Comparison of ENCODE assay signal across 1 cellular context in the genomic region with DNA sequence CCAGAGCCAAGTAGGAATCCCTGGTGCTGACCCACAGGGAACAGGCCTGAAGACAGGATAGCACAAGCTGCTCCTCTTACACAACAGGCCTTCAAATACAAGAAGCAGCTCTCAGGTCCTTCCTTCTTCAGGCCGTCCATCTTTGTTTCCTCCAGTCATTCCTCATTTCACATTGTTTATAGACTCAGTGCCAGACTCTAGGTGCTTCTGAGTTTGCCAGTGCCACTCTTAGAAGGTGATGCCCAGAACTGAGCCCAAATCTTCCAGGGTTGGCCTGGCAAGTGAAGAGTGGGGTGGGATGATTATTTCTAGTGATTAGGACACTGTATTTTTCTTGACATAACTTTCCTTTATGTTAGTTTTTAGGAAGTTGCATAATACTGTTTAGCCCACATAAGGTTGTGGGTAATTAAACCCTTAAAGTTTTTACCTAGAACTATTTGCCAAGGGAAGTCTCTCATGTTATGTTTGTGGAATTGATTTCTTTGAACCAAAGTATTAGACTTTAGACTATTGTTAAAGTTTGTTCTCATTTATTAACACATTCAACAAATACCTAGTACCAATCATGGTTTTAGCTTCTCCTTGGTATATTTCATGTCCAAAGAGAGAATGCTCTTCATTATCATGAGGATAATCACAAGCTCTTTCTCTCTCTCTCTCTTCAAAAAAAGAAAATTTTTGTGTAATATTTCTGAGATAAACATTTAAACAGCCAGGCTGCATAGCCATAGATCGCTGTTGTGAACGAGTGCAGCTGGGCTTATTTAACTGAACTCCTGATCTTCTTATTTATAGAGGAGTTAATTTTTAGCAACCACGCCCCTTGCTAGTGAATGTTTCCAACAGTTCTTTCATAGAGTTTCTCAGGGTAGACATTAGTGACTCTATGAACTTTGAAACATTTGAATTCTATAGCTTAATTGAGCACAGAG.
TF ChIP-seq lines count a peak whose summit lies in the region.

No MANE protein-coding gene starts in this region.

TF ChIP-seq in HepG2, 621 proteins besides CTCF, POLR2A, EP300 and RAD21 (continued from another document and continues in another):
- TF ChIP-seq, protein P1, sequence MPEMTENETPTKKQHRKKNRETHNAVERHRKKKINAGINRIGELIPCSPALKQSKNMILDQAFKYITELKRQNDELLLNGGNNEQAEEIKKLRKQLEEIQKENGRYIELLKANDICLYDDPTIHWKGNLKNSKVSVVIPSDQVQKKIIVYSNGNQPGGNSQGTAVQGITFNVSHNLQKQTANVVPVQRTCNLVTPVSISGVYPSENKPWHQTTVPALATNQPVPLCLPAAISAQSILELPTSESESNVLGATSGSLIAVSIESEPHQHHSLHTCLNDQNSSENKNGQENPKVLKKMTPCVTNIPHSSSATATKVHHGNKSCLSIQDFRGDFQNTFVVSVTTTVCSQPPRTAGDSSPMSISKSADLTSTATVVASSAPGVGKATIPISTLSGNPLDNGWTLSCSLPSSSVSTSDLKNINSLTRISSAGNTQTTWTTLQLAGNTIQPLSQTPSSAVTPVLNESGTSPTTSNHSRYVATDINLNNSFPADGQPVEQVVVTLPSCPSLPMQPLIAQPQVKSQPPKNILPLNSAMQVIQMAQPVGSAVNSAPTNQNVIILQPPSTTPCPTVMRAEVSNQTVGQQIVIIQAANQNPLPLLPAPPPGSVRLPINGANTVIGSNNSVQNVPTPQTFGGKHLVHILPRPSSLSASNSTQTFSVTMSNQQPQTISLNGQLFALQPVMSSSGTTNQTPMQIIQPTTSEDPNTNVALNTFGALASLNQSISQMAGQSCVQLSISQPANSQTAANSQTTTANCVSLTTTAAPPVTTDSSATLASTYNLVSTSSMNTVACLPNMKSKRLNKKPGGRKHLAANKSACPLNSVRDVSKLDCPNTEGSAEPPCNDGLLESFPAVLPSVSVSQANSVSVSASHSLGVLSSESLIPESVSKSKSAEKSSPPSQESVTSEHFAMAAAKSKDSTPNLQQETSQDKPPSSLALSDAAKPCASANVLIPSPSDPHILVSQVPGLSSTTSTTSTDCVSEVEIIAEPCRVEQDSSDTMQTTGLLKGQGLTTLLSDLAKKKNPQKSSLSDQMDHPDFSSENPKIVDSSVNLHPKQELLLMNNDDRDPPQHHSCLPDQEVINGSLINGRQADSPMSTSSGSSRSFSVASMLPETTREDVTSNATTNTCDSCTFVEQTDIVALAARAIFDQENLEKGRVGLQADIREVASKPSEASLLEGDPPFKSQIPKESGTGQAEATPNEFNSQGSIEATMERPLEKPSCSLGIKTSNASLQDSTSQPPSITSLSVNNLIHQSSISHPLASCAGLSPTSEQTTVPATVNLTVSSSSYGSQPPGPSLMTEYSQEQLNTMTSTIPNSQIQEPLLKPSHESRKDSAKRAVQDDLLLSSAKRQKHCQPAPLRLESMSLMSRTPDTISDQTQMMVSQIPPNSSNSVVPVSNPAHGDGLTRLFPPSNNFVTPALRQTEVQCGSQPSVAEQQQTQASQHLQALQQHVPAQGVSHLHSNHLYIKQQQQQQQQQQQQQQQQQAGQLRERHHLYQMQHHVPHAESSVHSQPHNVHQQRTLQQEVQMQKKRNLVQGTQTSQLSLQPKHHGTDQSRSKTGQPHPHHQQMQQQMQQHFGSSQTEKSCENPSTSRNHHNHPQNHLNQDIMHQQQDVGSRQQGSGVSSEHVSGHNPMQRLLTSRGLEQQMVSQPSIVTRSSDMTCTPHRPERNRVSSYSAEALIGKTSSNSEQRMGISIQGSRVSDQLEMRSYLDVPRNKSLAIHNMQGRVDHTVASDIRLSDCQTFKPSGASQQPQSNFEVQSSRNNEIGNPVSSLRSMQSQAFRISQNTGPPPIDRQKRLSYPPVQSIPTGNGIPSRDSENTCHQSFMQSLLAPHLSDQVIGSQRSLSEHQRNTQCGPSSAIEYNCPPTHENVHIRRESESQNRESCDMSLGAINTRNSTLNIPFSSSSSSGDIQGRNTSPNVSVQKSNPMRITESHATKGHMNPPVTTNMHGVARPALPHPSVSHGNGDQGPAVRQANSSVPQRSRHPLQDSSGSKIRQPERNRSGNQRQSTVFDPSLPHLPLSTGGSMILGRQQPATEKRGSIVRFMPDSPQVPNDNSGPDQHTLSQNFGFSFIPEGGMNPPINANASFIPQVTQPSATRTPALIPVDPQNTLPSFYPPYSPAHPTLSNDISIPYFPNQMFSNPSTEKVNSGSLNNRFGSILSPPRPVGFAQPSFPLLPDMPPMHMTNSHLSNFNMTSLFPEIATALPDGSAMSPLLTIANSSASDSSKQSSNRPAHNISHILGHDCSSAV (CRISPR knock-in tag; IDR thresholded peaks at IDR 0.05; ENCODE audit: borderline replicate concordance) = no peak
- TF ChIP-seq, protein P2, sequence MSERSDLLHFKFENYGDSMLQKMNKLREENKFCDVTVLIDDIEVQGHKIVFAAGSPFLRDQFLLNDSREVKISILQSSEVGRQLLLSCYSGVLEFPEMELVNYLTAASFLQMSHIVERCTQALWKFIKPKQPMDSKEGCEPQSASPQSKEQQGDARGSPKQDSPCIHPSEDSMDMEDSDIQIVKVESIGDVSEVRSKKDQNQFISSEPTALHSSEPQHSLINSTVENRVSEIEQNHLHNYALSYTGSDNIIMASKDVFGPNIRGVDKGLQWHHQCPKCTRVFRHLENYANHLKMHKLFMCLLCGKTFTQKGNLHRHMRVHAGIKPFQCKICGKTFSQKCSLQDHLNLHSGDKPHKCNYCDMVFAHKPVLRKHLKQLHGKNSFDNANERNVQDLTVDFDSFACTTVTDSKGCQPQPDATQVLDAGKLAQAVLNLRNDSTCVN (CRISPR knock-in tag; IDR thresholded peaks at IDR 0.05; ENCODE audit: borderline replicate concordance) = no peak
- no peak for TF ChIP-seq FLYWCH1 (CRISPR knock-in tag; IDR thresholded peaks at IDR 0.05)
- TF ChIP-seq ZFP90 (CRISPR knock-in tag; IDR thresholded peaks at IDR 0.05; ENCODE audit: borderline replicate concordance) = no peak
- TF ChIP-seq, protein P3, sequence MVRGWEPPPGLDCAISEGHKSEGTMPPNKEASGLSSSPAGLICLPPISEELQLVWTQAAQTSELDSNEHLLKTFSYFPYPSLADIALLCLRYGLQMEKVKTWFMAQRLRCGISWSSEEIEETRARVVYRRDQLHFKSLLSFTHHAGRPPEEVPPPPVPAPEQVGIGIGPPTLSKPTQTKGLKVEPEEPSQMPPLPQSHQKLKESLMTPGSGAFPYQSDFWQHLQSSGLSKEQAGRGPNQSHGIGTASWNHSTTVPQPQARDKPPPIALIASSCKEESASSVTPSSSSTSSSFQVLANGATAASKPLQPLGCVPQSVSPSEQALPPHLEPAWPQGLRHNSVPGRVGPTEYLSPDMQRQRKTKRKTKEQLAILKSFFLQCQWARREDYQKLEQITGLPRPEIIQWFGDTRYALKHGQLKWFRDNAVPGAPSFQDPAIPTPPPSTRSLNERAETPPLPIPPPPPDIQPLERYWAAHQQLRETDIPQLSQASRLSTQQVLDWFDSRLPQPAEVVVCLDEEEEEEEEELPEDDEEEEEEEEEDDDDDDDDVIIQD (CRISPR knock-in tag; IDR thresholded peaks at IDR 0.05; ENCODE audit: low read depth) = peak; percentile 19; the same call in 1 of the 2 replicates
- TF ChIP-seq HHEX (CRISPR knock-in tag; IDR thresholded peaks at IDR 0.05) = no peak
- no peak; the same call in 1 of the 2 replicates for TF ChIP-seq ZNF33A (CRISPR knock-in tag; IDR thresholded peaks at IDR 0.05; ENCODE audit: borderline replicate concordance)
- peak; percentile 46; the same call in 1 of the 2 replicates for TF ChIP-seq ATF1 (CRISPR knock-in tag; IDR thresholded peaks at IDR 0.05)
- no peak for TF ChIP-seq ZNF773 (CRISPR knock-in tag; IDR thresholded peaks at IDR 0.05; ENCODE audit: borderline replicate concordance)
- no peak for TF ChIP-seq ZNF251 (CRISPR knock-in tag; IDR thresholded peaks at IDR 0.05)
- TF ChIP-seq, protein P4, sequence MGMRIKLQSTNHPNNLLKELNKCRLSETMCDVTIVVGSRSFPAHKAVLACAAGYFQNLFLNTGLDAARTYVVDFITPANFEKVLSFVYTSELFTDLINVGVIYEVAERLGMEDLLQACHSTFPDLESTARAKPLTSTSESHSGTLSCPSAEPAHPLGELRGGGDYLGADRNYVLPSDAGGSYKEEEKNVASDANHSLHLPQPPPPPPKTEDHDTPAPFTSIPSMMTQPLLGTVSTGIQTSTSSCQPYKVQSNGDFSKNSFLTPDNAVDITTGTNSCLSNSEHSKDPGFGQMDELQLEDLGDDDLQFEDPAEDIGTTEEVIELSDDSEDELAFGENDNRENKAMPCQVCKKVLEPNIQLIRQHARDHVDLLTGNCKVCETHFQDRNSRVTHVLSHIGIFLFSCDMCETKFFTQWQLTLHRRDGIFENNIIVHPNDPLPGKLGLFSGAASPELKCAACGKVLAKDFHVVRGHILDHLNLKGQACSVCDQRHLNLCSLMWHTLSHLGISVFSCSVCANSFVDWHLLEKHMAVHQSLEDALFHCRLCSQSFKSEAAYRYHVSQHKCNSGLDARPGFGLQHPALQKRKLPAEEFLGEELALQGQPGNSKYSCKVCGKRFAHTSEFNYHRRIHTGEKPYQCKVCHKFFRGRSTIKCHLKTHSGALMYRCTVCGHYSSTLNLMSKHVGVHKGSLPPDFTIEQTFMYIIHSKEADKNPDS (CRISPR knock-in tag; IDR thresholded peaks at IDR 0.05) = no peak
- no peak for TF ChIP-seq ZNF75D (CRISPR knock-in tag; IDR thresholded peaks at IDR 0.05; ENCODE audit: borderline replicate concordance)
- no peak for TF ChIP-seq NFIB (CRISPR knock-in tag; IDR thresholded peaks at IDR 0.05; ENCODE audit: borderline replicate concordance)
- TF ChIP-seq KLF6 (CRISPR knock-in tag; IDR thresholded peaks at IDR 0.05) = no peak; the same call in 1 of the 2 replicates
- TF ChIP-seq FOXO1 (CRISPR knock-in tag; IDR thresholded peaks at IDR 0.05) = no peak; the same call in 1 of the 2 replicates
- no peak for TF ChIP-seq SRSF4 (IDR thresholded peaks at IDR 0.05; ENCODE audit: low read depth, low read length, poor library complexity, severe bottlenecking)
- TF ChIP-seq PAX8 (CRISPR knock-in tag; IDR thresholded peaks at IDR 0.05; ENCODE audit: borderline replicate concordance) = no peak
- peak; percentile 50; the same call in 1 of the 2 replicates for TF ChIP-seq HOXA3 (CRISPR knock-in tag; IDR thresholded peaks at IDR 0.05)
- TF ChIP-seq, protein P5, sequence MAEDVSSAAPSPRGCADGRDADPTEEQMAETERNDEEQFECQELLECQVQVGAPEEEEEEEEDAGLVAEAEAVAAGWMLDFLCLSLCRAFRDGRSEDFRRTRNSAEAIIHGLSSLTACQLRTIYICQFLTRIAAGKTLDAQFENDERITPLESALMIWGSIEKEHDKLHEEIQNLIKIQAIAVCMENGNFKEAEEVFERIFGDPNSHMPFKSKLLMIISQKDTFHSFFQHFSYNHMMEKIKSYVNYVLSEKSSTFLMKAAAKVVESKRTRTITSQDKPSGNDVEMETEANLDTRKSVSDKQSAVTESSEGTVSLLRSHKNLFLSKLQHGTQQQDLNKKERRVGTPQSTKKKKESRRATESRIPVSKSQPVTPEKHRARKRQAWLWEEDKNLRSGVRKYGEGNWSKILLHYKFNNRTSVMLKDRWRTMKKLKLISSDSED (CRISPR knock-in tag; IDR thresholded peaks at IDR 0.05) = no peak
- TF ChIP-seq ZNF24 (IDR thresholded peaks at IDR 0.05) = no peak
- TF ChIP-seq CAMTA2 (CRISPR knock-in tag; IDR thresholded peaks at IDR 0.05; ENCODE audit: borderline replicate concordance) = no peak
- peak; percentile 87; the same call in 1 of the 2 replicates for TF ChIP-seq FOXJ3 (CRISPR knock-in tag; IDR thresholded peaks at IDR 0.05; ENCODE audit: borderline replicate concordance)
- peak; percentile 76 for TF ChIP-seq HNF4A (CRISPR knock-in tag; IDR thresholded peaks at IDR 0.05)
- TF ChIP-seq SMAD3 (CRISPR knock-in tag; IDR thresholded peaks at IDR 0.05) = no peak
- no peak for TF ChIP-seq IKZF4 (CRISPR knock-in tag; IDR thresholded peaks at IDR 0.05; ENCODE audit: borderline replicate concordance, low read depth, not compliant biosample characterization)
- TF ChIP-seq BRD4 (CRISPR knock-in tag; IDR thresholded peaks at IDR 0.05) = peak; percentile 72
- TF ChIP-seq GATAD1 (CRISPR knock-in tag; IDR thresholded peaks at IDR 0.05) = no peak
- TF ChIP-seq RARA (CRISPR knock-in tag; IDR thresholded peaks at IDR 0.05) = peak; percentile 82
- no peak for TF ChIP-seq ZBTB1 (CRISPR knock-in tag; IDR thresholded peaks at IDR 0.05; ENCODE audit: borderline replicate concordance)
- TF ChIP-seq SMARCC2 (IDR thresholded peaks at IDR 0.05) = no peak
- no peak for TF ChIP-seq ZNF337 (CRISPR knock-in tag; IDR thresholded peaks at IDR 0.05; ENCODE audit: borderline replicate concordance, low read depth)
- TF ChIP-seq ZNF674 (CRISPR knock-in tag; IDR thresholded peaks at IDR 0.05; ENCODE audit: low read depth) = no peak
- TF ChIP-seq ZNF274 (CRISPR knock-in tag; IDR thresholded peaks at IDR 0.05) = no peak
- TF ChIP-seq, protein P6, sequence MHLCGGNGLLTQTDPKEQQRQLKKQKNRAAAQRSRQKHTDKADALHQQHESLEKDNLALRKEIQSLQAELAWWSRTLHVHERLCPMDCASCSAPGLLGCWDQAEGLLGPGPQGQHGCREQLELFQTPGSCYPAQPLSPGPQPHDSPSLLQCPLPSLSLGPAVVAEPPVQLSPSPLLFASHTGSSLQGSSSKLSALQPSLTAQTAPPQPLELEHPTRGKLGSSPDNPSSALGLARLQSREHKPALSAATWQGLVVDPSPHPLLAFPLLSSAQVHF (CRISPR knock-in tag; IDR thresholded peaks at IDR 0.05) = no peak
- no peak for TF ChIP-seq GTF2F1 (IDR thresholded peaks at IDR 0.05; ENCODE audit: low read length)
- TF ChIP-seq JUNB (CRISPR knock-in tag; IDR thresholded peaks at IDR 0.05; ENCODE audit: borderline replicate concordance) = no peak
- TF ChIP-seq ZNF660 (CRISPR knock-in tag; IDR thresholded peaks at IDR 0.05; ENCODE audit: borderline replicate concordance, low read depth) = no peak
- no peak for TF ChIP-seq ZKSCAN1 (IDR thresholded peaks at IDR 0.05; ENCODE audit: low read length)
- TF ChIP-seq ZNF670 (CRISPR knock-in tag; IDR thresholded peaks at IDR 0.05; ENCODE audit: borderline replicate concordance) = peak; percentile 90
- peak; percentile 52; the same call in 1 of the 2 replicates for TF ChIP-seq LCORL (IDR thresholded peaks at IDR 0.05)
- TF ChIP-seq LCORL (CRISPR knock-in tag; IDR thresholded peaks at IDR 0.05) = peak; percentile 58; the same call in 1 of the 2 replicates
- peak; percentile 17; the same call in 1 of the 2 replicates for TF ChIP-seq KAT8 (CRISPR knock-in tag; IDR thresholded peaks at IDR 0.05)
- TF ChIP-seq ZNF264 (CRISPR knock-in tag; IDR thresholded peaks at IDR 0.05) = 0 out of 2 replicates have a peak, but pooled peaks have one; percentile 18
- TF ChIP-seq ZNF160 (CRISPR knock-in tag; IDR thresholded peaks at IDR 0.05) = no peak
- TF ChIP-seq GZF1 (CRISPR knock-in tag; IDR thresholded peaks at IDR 0.05) = no peak
- no peak for TF ChIP-seq XRCC5 (optimal IDR thresholded peaks at IDR 0.05; ENCODE audit: low read length)
- TF ChIP-seq ASH2L (IDR thresholded peaks at IDR 0.05; ENCODE audit: insufficient read length, low read depth, low read length) = peak; percentile 100
- no peak for TF ChIP-seq RFX5 (IDR thresholded peaks at IDR 0.05; ENCODE audit: low read depth, low read length)
- TF ChIP-seq NONO (IDR thresholded peaks at IDR 0.05) = no peak
- TF ChIP-seq NONO (CRISPR knock-in tag; conservative IDR thresholded peaks at IDR 0.05) = no peak
- TF ChIP-seq, protein P7, sequence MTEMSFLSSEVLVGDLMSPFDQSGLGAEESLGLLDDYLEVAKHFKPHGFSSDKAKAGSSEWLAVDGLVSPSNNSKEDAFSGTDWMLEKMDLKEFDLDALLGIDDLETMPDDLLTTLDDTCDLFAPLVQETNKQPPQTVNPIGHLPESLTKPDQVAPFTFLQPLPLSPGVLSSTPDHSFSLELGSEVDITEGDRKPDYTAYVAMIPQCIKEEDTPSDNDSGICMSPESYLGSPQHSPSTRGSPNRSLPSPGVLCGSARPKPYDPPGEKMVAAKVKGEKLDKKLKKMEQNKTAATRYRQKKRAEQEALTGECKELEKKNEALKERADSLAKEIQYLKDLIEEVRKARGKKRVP (CRISPR knock-in tag; IDR thresholded peaks at IDR 0.05) = peak in 1 of 2 experiments; percentile 62; a peak in 1 of 4 replicates
- TF ChIP-seq SIN3A (IDR thresholded peaks at IDR 0.05; ENCODE audit: borderline replicate concordance, low read depth, low read length) = no peak
